ENCODE assay signal across 1 cellular context in genomic region chr6:131808460-131809269, GRCh38.
A peak's percentile ranks its signal among the peaks of the same experiment; 100 is the strongest.
TF ChIP-seq lines count a peak whose summit lies in the region.

No MANE protein-coding gene starts in this region.

TF ChIP-seq in HEK293, 187 proteins besides CTCF, POLR2A, EP300 and RAD21 (continued from another document):
- TF ChIP-seq TRIM28 (IDR thresholded peaks at IDR 0.05; ENCODE audit: borderline replicate concordance, low read length) (0 out of 2 replicates have a peak, but pooled peaks have one; percentile 36), PRDM1 (tag by site-specific recombination; IDR thresholded peaks at IDR 0.05) (peak; percentile 78), TCF7L2 (IDR thresholded peaks at IDR 0.05; ENCODE audit: borderline replicate concordance, low read depth, low read length) (no peak)
